Comparison of ENCODE assay signal across 18 cellular contexts in the genomic region with DNA sequence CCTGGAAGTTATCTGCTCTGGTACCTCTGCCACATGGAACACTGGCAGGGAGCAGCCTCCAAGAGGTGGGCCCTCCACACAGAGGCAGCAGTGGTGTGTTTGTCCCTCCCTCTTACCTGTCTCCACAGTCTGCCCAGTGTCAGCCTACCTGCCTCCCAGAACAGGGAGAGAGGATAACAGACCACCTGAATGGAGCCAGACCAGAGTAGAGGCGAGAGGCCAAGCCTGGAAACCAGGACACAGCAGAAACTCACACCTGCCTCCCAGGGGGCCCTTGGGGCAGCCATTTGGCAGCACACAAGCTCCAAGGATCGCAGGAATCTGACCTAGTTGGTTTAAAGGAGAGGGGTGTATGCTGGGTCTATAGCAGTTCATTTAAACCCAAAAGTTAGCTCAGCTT.
DNase-seq lines count a peak whose midpoint lies in the region; ATAC-seq, FAIRE-seq and TF ChIP-seq lines count a peak whose summit lies in the region.
"Had no signal": no experiment of that assay in that cellular context is flagged by ENCODE, and none has a peak within 500 bp of the region (broad histone marks: within the 10 kb centered on the region; RNA-seq: fewer than 3 reads in every experiment).

No MANE protein-coding gene starts in this region.

- no peak overlapping the region for H2BK12ac ChIP-seq in neuronal stem cell (ENCODE audit: low read length)

- no peak overlapping the region for H2BK120ac ChIP-seq in neuronal stem cell (ENCODE audit: low read depth, low read length)

- no peak overlapping the region for H3K23ac ChIP-seq in neuronal stem cell (ENCODE audit: low read depth, low read length, poor library complexity)

- dilution Hi-C loops in keratinocyte (cut with MboI; ENCODE audit: extremely low pct_ligation_motif_present, low sequenced_read_pairs), result no loop called here

- H2AFZ ChIP-seq in GM23338, result peak overlapping the region; percentile 80
- H2AFZ ChIP-seq in keratinocyte (ENCODE audit: control insufficient read depth, low read length), result peak overlapping the region; percentile 35
- H2AFZ ChIP-seq in neuronal stem cell (ENCODE audit: low read length), result no peak overlapping the region

- no peak for DNase-seq in GM23338 (ENCODE audit: low spot score)
- DNase-seq in SK-N-DZ (ENCODE audit: low spot score), result peak; percentile 15
- no peak for DNase-seq in keratinocyte (ENCODE audit: low read depth, low spot score)
- no peak for DNase-seq in neuronal stem cell (ENCODE audit: low spot score)
- DNase-seq in NCI-H526 treated with DMSO at 0.1 percent for 48 hours (lab: John Stamatoyannopoulos, UW), result no peak
- no peak for DNase-seq in NCI-H2171 (lab: John Stamatoyannopoulos, UW)
- DNase-seq: Caco-2; CD8-positive, alpha-beta memory T cell; DND-41; GF-D8; GOT3 had no signal

- H3K4me1 Mint-ChIP-seq in GM23338, result peaks cover 9% of the 10 kb centered on the region

- no peaks in the 10 kb centered on the region for H3K36me3 Mint-ChIP-seq in GM23338 (ENCODE audit: low read depth)
- H3K36me3 Mint-ChIP-seq: CD8-positive, alpha-beta memory T cell had no signal

- no peak overlapping the region for H2BK15ac ChIP-seq in neuronal stem cell (ENCODE audit: low read length)

- ATAC-seq in GM23338 (no peak; the same call in 2 of the 3 replicates), GM19463 (IDR thresholded peaks at IDR 0.05; ENCODE audit: unreplicated experiment) (no peak), GM18511 (IDR thresholded peaks at IDR 0.05; ENCODE audit: unreplicated experiment) (no peak)
- ATAC-seq: A549, K562 had no signal

- no peaks in the 10 kb centered on the region for H3K79me1 ChIP-seq in neuronal stem cell (ENCODE audit: low read depth, low read length)

- no peak overlapping the region for H3K14ac ChIP-seq in neuronal stem cell (ENCODE audit: low read length)

- H4K20me1 ChIP-seq in GM23338 (replicated peaks; ENCODE audit: insufficient read depth) (no peaks in the 10 kb centered on the region), keratinocyte (ENCODE audit: control insufficient read depth, extremely low read depth, insufficient read depth, low read length) (no peaks in the 10 kb centered on the region)
- H4K20me1 ChIP-seq: BLaER1 had no signal

- no peak overlapping the region for H3K4ac ChIP-seq in neuronal stem cell (ENCODE audit: low read length)

- no peak overlapping the region for H4K91ac ChIP-seq in neuronal stem cell (ENCODE audit: low read depth, low read length, poor library complexity)

- TF ChIP-seq CTCF in GM23338 (conservative IDR thresholded peaks at IDR 0.05; ENCODE audit: low read depth in 2 of 2) (no peak), keratinocyte (optimal IDR thresholded peaks at IDR 0.05 in 1 of 3, IDR thresholded peaks at IDR 0.05 in 1 of 3, conservative IDR thresholded peaks at IDR 0.05 in 1 of 3; ENCODE audit: extremely low read depth in 1 of 3, insufficient read depth in 2 of 3, low read length in 3 of 3) (no peak)

- H4K8ac ChIP-seq in neuronal stem cell (ENCODE audit: low read depth, low read length), result no peak overlapping the region

- H3K4me2 ChIP-seq in GM23338, result no peak overlapping the region
- no peak overlapping the region for H3K4me2 ChIP-seq in keratinocyte (ENCODE audit: control insufficient read depth, extremely low read depth, insufficient read depth, low read depth, low read length)
- no peak overlapping the region for H3K4me2 ChIP-seq in neuronal stem cell (ENCODE audit: insufficient read depth, low read length, poor library complexity, severe bottlenecking)
- H3K4me2 ChIP-seq: A549, BLaER1 had no signal

- H3K9me2 ChIP-seq in GM23338 (ENCODE audit: insufficient read depth), result no peaks in the 10 kb centered on the region

- no peak overlapping the region for H3K18ac ChIP-seq in neuronal stem cell (ENCODE audit: low read length)

- H3K27ac ChIP-seq in GM23338 (ENCODE audit: low read depth), result no peak overlapping the region
- no peak overlapping the region for H3K27ac ChIP-seq in keratinocyte (ENCODE audit: control insufficient read depth, insufficient read depth, low read length)
- H3K27ac ChIP-seq in neuronal stem cell (replicated peaks; ENCODE audit: low read length), result no peak overlapping the region
- H3K27ac ChIP-seq: BLaER1, HL-60 had no signal

- H2AK5ac ChIP-seq in neuronal stem cell (ENCODE audit: low read depth, low read length), result peak overlapping the region; percentile 0

- H3K4me3 ChIP-seq in GM23338 (no peak overlapping the region), keratinocyte (ENCODE audit: control insufficient read depth in 2 of 3, extremely low read depth in 1 of 3, insufficient read depth in 2 of 3, low read depth in 1 of 3, low read length in 3 of 3) (no peak overlapping the region), neuronal stem cell (ENCODE audit: low read length in 2 of 2) (no peak overlapping the region)
- H3K4me3 ChIP-seq: A549, BLaER1, HAP-1, K562 had no signal

- no CpG with 5 or more reads among the region's 2 CpGs for WGBS in neuronal stem cell (ENCODE audit: extremely low coverage in 2 of 2, insufficient read length in 2 of 2, insufficient replicate concordance in 1 of 2), 2 donors

- H3K4me1 ChIP-seq in GM23338 (ENCODE audit: insufficient read depth) (0 out of 2 replicates have a peak, but pooled peaks cover 4% of the 10 kb centered on the region), keratinocyte (ENCODE audit: control insufficient read depth, extremely low read depth, insufficient read depth, low read length) (peaks cover 27% of the 10 kb centered on the region), neuronal stem cell (ENCODE audit: control insufficient read depth in 2 of 2, insufficient read depth in 1 of 2, low read depth in 1 of 2, low read length in 2 of 2) (peaks cover 6 to 21% of the 10 kb centered on the region in 2 donors)
- H3K4me1 ChIP-seq: BLaER1, Caco-2, HAP-1 had no signal

- no peak overlapping the region for H2BK5ac ChIP-seq in neuronal stem cell (ENCODE audit: low read length)

- H3K36me3 ChIP-seq in GM23338 (ENCODE audit: insufficient read depth), result no peaks in the 10 kb centered on the region
- no peaks in the 10 kb centered on the region for H3K36me3 ChIP-seq in keratinocyte (ENCODE audit: control insufficient read depth in 2 of 2, extremely low read depth in 1 of 2, insufficient read depth in 2 of 2, low read length in 2 of 2)
- no peaks in the 10 kb centered on the region for H3K36me3 ChIP-seq in neuronal stem cell (replicated peaks in 1 of 2; ENCODE audit: control insufficient read depth in 2 of 2, insufficient read depth in 2 of 2, low read length in 2 of 2)
- H3K36me3 ChIP-seq: BLaER1, HAP-1 had no signal

- no peaks in the 10 kb centered on the region for H3K27me3 Mint-ChIP-seq in GM23338 (ENCODE audit: insufficient read depth, low read depth, poor library complexity)

- no peaks in the 10 kb centered on the region for H3K9me3 Mint-ChIP-seq in GM23338
- H3K9me3 Mint-ChIP-seq: CD8-positive, alpha-beta memory T cell had no signal

- no peaks in the 10 kb centered on the region for H3F3A ChIP-seq in GM23338 (replicated peaks; ENCODE audit: low read depth)

- H3K4me3 Mint-ChIP-seq in GM23338, result no peak overlapping the region
- H3K4me3 Mint-ChIP-seq: CD8-positive, alpha-beta memory T cell had no signal

- no peak for FAIRE-seq in keratinocyte (lab: Jason Lieb, UNC)
- FAIRE-seq: A549, K562 had no signal

- H3K9me1 ChIP-seq in keratinocyte (ENCODE audit: control insufficient read depth, extremely low read depth, insufficient read depth, low read length), result no peaks in the 10 kb centered on the region

- no peaks in the 10 kb centered on the region for H3K79me2 ChIP-seq in GM23338 (replicated peaks; ENCODE audit: insufficient read depth)
- H3K79me2 ChIP-seq in keratinocyte (ENCODE audit: control insufficient read depth, insufficient read depth, low read length), result no peaks in the 10 kb centered on the region

- H3K9me3 ChIP-seq in keratinocyte (ENCODE audit: control insufficient read depth, low read depth, low read length), result no peaks in the 10 kb centered on the region
- no peaks in the 10 kb centered on the region for H3K9me3 ChIP-seq in neuronal stem cell (replicated peaks in 1 of 2; ENCODE audit: control insufficient read depth in 2 of 2, insufficient read depth in 1 of 2, low read depth in 1 of 2, low read length in 2 of 2)
- H3K9me3 ChIP-seq: A549, BLaER1, Caco-2, HAP-1 had no signal

- H3K9ac ChIP-seq in keratinocyte (ENCODE audit: control insufficient read depth, extremely low read depth, insufficient read depth, low read length) (no peak overlapping the region), neuronal stem cell (ENCODE audit: low read depth, low read length, poor library complexity) (no peak overlapping the region)
- H3K9ac ChIP-seq: BLaER1 had no signal

- no peak overlapping the region for H3K27ac Mint-ChIP-seq in GM23338
- H3K27ac Mint-ChIP-seq: CD8-positive, alpha-beta memory T cell had no signal

- H3K27me3 ChIP-seq in GM23338 (ENCODE audit: insufficient read depth) (no peaks in the 10 kb centered on the region), keratinocyte (ENCODE audit: control insufficient read depth, extremely low read depth, insufficient read depth, low read length) (no peaks in the 10 kb centered on the region), neuronal stem cell (ENCODE audit: control insufficient read depth in 3 of 3, insufficient read depth in 3 of 3, low read depth in 1 of 3, low read length in 3 of 3) (no peaks in the 10 kb centered on the region)
- H3K27me3 ChIP-seq: BLaER1 had no signal

TF ChIP-seq in GM23338, 12 proteins besides CTCF, POLR2A, EP300 and RAD21 (continues in another document):
- TF ChIP-seq, protein P1, sequence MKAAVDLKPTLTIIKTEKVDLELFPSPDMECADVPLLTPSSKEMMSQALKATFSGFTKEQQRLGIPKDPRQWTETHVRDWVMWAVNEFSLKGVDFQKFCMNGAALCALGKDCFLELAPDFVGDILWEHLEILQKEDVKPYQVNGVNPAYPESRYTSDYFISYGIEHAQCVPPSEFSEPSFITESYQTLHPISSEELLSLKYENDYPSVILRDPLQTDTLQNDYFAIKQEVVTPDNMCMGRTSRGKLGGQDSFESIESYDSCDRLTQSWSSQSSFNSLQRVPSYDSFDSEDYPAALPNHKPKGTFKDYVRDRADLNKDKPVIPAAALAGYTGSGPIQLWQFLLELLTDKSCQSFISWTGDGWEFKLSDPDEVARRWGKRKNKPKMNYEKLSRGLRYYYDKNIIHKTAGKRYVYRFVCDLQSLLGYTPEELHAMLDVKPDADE (IDR thresholded peaks at IDR 0.05), result no peak
- TF ChIP-seq EZH2 (IDR thresholded peaks at IDR 0.05; ENCODE audit: low read depth, unreplicated experiment), result no peak
- no peak for TF ChIP-seq CREB1 (CRISPR knock-in tag; IDR thresholded peaks at IDR 0.05; ENCODE audit: low read depth)
